In genomic region chr17:27952366-27952765, GRCh38 we compare ENCODE assay signal across 21 cellular contexts.
"Had no signal": no experiment of that assay in that cellular context is flagged by ENCODE, and none has a peak within 500 bp of the region (broad histone marks: within the 10 kb centered on the region; RNA-seq: fewer than 3 reads in every experiment).

No MANE protein-coding gene starts in this region.

- H3K9ac ChIP-seq: parathyroid adenoma had no signal

- H3K9me3 ChIP-seq: gastrocnemius medialis, heart left ventricle, right lobe of liver, stomach, thyroid gland had no signal

- H3K79me2 ChIP-seq: parathyroid adenoma had no signal

- H3K36me3 Mint-ChIP-seq: memory B cell, natural killer cell had no signal

- H3K9me3 Mint-ChIP-seq: effector memory CD8-positive, alpha-beta T cell; memory B cell; natural killer cell had no signal

- ATAC-seq: effector memory CD8-positive, alpha-beta T cell; gastrocnemius medialis; left cardiac atrium; natural killer cell; right lobe of liver had no signal

- DNase-seq: cerebellar nuclear complex; cortex of kidney; effector memory CD8-positive, alpha-beta T cell; gastrocnemius medialis; heart left ventricle; hippocampal formation; left cardiac atrium; natural killer cell; right lobe of liver; small intestine; stimulated activated CD4-positive, alpha-beta T cell treated with anti-CD3 and anti-CD28 coated beads, Interleukin-15, amount 100 ng/mL, for 24 hours; stimulated activated CD4-positive, alpha-beta T cell treated with anti-CD3 and anti-CD28 coated beads, Interleukin-2, amount 100 ng/mL, for 48 hours; stimulated activated naive CD4-positive, alpha-beta T cell; stomach; thyroid gland; trophoblast cell had no signal

- H3K36me3 ChIP-seq: gastrocnemius medialis, heart left ventricle, right lobe of liver, stomach, thyroid gland had no signal

- H3K4me3 Mint-ChIP-seq: effector memory CD8-positive, alpha-beta T cell; memory B cell; natural killer cell had no signal

- FAIRE-seq: islet of Langerhans, small intestine had no signal

- H3K4me3 ChIP-seq: gastrocnemius medialis, heart left ventricle, lung, right lobe of liver, stomach, thyroid gland had no signal

- H3K4me1 ChIP-seq: gastrocnemius medialis, right lobe of liver, stomach had no signal

- H3K27ac ChIP-seq: gastrocnemius medialis, parathyroid adenoma, right lobe of liver, stomach, thyroid gland had no signal

- H3K27me3 ChIP-seq: gastrocnemius medialis, heart left ventricle, right lobe of liver, thyroid gland had no signal

- H3K4me1 Mint-ChIP-seq: memory B cell, natural killer cell had no signal

- H3K27ac Mint-ChIP-seq: effector memory CD8-positive, alpha-beta T cell; memory B cell; natural killer cell; progenitor cell of endocrine pancreas had no signal

- H2AFZ ChIP-seq: parathyroid adenoma had no signal
